In the genomic region with DNA sequence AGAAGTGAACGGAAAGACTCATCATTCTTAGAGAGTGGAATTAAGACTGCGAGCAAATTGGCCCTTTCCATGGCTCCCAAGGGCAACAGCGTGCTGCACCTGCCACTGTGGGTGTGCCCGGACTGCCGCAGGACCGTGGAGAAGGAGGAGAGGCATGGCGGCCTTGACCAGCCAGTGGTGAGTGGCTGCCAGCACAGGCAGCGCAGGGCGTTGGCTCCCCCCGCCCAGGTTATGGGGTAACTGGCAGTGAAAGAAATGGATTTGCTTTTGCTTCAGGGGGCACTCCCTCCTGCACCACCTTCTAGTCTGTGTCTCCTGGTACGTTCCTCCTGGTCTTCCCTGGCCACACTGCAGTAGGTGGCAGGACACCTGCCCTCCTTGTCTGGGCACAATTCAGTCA, we compare ENCODE assay signal across 1 cellular context.
TF ChIP-seq lines count a peak whose summit lies in the region.

No MANE protein-coding gene starts in this region.

TF ChIP-seq in GM12878, 131 proteins besides CTCF, POLR2A, EP300 and RAD21:
- TF ChIP-seq GABPA (IDR thresholded peaks at IDR 0.05; ENCODE audit: low read depth), result no peak
- TF ChIP-seq, protein P1, sequence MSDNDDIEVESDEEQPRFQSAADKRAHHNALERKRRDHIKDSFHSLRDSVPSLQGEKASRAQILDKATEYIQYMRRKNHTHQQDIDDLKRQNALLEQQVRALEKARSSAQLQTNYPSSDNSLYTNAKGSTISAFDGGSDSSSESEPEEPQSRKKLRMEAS (IDR thresholded peaks at IDR 0.05; ENCODE audit: low read depth, low read length), result no peak
- no peak for TF ChIP-seq CREM (IDR thresholded peaks at IDR 0.05; ENCODE audit: low read depth)
- no peak for TF ChIP-seq MEF2A (IDR thresholded peaks at IDR 0.05; ENCODE audit: insufficient read depth, low read depth, low read length)
- TF ChIP-seq, protein P2, sequence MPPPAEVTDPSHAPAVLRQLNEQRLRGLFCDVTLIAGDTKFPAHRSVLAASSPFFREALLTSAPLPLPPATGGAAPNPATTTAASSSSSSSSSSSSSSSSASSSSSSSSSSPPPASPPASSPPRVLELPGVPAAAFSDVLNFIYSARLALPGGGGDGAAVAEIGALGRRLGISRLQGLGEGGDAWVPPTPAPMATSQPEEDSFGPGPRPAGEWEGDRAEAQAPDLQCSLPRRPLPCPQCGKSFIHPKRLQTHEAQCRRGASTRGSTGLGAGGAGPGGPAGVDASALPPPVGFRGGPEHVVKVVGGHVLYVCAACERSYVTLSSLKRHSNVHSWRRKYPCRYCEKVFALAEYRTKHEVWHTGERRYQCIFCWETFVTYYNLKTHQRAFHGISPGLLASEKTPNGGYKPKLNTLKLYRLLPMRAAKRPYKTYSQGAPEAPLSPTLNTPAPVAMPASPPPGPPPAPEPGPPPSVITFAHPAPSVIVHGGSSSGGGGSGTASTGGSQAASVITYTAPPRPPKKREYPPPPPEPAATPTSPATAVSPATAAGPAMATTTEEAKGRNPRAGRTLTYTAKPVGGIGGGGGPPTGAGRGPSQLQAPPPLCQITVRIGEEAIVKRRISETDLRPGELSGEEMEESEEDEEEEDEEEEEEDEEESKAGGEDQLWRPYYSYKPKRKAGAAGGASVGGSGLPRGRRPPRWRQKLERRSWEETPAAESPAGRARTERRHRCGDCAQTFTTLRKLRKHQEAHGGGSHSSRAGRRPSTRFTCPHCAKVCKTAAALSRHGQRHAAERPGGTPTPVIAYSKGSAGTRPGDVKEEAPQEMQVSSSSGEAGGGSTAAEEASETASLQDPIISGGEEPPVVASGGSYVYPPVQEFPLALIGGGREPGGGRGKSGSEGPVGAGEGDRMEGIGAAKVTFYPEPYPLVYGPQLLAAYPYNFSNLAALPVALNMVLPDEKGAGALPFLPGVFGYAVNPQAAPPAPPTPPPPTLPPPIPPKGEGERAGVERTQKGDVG (CRISPR knock-in tag; IDR thresholded peaks at IDR 0.05), result no peak
- no peak for TF ChIP-seq POLR2AphosphoS5 (IDR thresholded peaks at IDR 0.05; ENCODE audit: low read length)
- no peak for TF ChIP-seq RUNX3 (IDR thresholded peaks at IDR 0.05; ENCODE audit: low read length)
- TF ChIP-seq RCOR1 (conservative IDR thresholded peaks at IDR 0.05; ENCODE audit: low read depth, low read length), result no peak
- no peak for TF ChIP-seq MTA3 (IDR thresholded peaks at IDR 0.05; ENCODE audit: borderline replicate concordance, low read length)
- TF ChIP-seq, protein P3, sequence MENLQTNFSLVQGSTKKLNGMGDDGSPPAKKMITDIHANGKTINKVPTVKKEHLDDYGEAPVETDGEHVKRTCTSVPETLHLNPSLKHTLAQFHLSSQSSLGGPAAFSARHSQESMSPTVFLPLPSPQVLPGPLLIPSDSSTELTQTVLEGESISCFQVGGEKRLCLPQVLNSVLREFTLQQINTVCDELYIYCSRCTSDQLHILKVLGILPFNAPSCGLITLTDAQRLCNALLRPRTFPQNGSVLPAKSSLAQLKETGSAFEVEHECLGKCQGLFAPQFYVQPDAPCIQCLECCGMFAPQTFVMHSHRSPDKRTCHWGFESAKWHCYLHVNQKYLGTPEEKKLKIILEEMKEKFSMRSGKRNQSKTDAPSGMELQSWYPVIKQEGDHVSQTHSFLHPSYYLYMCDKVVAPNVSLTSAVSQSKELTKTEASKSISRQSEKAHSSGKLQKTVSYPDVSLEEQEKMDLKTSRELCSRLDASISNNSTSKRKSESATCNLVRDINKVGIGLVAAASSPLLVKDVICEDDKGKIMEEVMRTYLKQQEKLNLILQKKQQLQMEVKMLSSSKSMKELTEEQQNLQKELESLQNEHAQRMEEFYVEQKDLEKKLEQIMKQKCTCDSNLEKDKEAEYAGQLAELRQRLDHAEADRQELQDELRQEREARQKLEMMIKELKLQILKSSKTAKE (IDR thresholded peaks at IDR 0.05; ENCODE audit: low read depth, poor library complexity, severe bottlenecking), result no peak
- TF ChIP-seq MTA2 (IDR thresholded peaks at IDR 0.05; ENCODE audit: low read depth), result no peak
- TF ChIP-seq, protein P4, sequence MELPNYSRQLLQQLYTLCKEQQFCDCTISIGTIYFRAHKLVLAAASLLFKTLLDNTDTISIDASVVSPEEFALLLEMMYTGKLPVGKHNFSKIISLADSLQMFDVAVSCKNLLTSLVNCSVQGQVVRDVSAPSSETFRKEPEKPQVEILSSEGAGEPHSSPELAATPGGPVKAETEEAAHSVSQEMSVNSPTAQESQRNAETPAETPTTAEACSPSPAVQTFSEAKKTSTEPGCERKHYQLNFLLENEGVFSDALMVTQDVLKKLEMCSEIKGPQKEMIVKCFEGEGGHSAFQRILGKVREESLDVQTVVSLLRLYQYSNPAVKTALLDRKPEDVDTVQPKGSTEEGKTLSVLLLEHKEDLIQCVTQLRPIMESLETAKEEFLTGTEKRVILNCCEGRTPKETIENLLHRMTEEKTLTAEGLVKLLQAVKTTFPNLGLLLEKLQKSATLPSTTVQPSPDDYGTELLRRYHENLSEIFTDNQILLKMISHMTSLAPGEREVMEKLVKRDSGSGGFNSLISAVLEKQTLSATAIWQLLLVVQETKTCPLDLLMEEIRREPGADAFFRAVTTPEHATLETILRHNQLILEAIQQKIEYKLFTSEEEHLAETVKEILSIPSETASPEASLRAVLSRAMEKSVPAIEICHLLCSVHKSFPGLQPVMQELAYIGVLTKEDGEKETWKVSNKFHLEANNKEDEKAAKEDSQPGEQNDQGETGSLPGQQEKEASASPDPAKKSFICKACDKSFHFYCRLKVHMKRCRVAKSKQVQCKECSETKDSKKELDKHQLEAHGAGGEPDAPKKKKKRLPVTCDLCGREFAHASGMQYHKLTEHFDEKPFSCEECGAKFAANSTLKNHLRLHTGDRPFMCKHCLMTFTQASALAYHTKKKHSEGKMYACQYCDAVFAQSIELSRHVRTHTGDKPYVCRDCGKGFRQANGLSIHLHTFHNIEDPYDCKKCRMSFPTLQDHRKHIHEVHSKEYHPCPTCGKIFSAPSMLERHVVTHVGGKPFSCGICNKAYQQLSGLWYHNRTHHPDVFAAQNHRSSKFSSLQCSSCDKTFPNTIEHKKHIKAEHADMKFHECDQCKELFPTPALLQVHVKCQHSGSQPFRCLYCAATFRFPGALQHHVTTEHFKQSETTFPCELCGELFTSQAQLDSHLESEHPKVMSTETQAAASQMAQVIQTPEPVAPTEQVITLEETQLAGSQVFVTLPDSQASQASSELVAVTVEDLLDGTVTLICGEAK (IDR thresholded peaks at IDR 0.05; ENCODE audit: borderline replicate concordance), result no peak
- TF ChIP-seq RB1 (IDR thresholded peaks at IDR 0.05; ENCODE audit: borderline replicate concordance), result no peak
- TF ChIP-seq BACH1 (IDR thresholded peaks at IDR 0.05; ENCODE audit: borderline replicate concordance), result no peak
- TF ChIP-seq MYC (IDR thresholded peaks at IDR 0.05; ENCODE audit: insufficient read depth, insufficient read length, insufficient replicate concordance, low read length, severe bottlenecking), result no peak
- TF ChIP-seq CEBPB (IDR thresholded peaks at IDR 0.05; ENCODE audit: borderline replicate concordance in 1 of 2, low read depth in 2 of 2, low read length in 2 of 2), result no peak
- TF ChIP-seq NFYA (IDR thresholded peaks at IDR 0.05; ENCODE audit: borderline replicate concordance, low read depth, low read length), result no peak
- TF ChIP-seq, protein P5, sequence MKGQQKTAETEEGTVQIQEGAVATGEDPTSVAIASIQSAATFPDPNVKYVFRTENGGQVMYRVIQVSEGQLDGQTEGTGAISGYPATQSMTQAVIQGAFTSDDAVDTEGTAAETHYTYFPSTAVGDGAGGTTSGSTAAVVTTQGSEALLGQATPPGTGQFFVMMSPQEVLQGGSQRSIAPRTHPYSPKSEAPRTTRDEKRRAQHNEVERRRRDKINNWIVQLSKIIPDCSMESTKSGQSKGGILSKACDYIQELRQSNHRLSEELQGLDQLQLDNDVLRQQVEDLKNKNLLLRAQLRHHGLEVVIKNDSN (IDR thresholded peaks at IDR 0.05; ENCODE audit: borderline replicate concordance, extremely low read length, insufficient read depth, low read depth, low read length), result no peak
